In genomic region chr5:79853676-79854418, GRCh38 we compare ENCODE assay signal across 1 cellular context.
TF ChIP-seq lines count a peak whose summit lies in the region.

No MANE protein-coding gene starts in this region.

TF ChIP-seq in GM23338, 12 proteins besides CTCF, POLR2A, EP300 and RAD21 (continued from another document):
- no peak for TF ChIP-seq ZNF462 (CRISPR knock-in tag; IDR thresholded peaks at IDR 0.05)
- no peak for TF ChIP-seq POLR2AphosphoS5 (IDR thresholded peaks at IDR 0.05; ENCODE audit: low read depth)
